In genomic region chr12:116358850-116359761, GRCh38 we compare ENCODE assay signal across 8 cellular contexts.
A peak's percentile ranks its signal among the peaks of the same experiment; 100 is the strongest.
DNase-seq lines count a peak whose midpoint lies in the region; ATAC-seq and TF ChIP-seq lines count a peak whose summit lies in the region.

No MANE protein-coding gene starts in this region.

- DNase-seq in ELR (ENCODE audit: low read depth): peak; percentile 91
- DNase-seq in NCI-H2196 (lab: John Stamatoyannopoulos, UW; ENCODE audit: unreplicated experiment): peak; percentile 90
- peak; percentile 78 for DNase-seq in activated CD4-positive, alpha-beta T cell treated with anti-CD3 and anti-CD28 coated beads, Interleukin-2, amount 10 ng/mL, durations not matched to agents 7 days and 5 days
- peak; percentile 96 for DNase-seq in dedifferentiated amniotic fluid mesenchymal stem cell (ENCODE audit: extremely low spot score)
- peak; percentile 93 to 95 for DNase-seq in left lung
- peak; percentile 33 to 42 for DNase-seq in stimulated activated CD4-positive, alpha-beta T cell treated with anti-CD3 and anti-CD28 coated beads, Interleukin-1b, Interleukin-23, amount 100 ng/mL, for 4 hours (ENCODE audit: low read depth in 2 of 2)

- no peaks in the 10 kb centered on the region for H3K27me3 ChIP-seq in left lung

- peak overlapping the region in 1 of 2 donors; percentile 19 for H3K4me3 ChIP-seq in left lung

- H3K4me1 Mint-ChIP-seq in activated CD4-positive, alpha-beta T cell treated with anti-CD3 and anti-CD28 coated beads, Interleukin-2, amount 10 ng/mL, durations not matched to agents 7 days and 5 days: peaks cover 33% of the 10 kb centered on the region

- H3K36me3 Mint-ChIP-seq in activated CD4-positive, alpha-beta T cell treated with anti-CD3 and anti-CD28 coated beads, Interleukin-2, amount 10 ng/mL, durations not matched to agents 7 days and 5 days (ENCODE audit: low read depth): no peaks in the 10 kb centered on the region

- H3K9me3 ChIP-seq in left lung: no peaks in the 10 kb centered on the region

- no peak for TF ChIP-seq CTCF in left lung (IDR thresholded peaks at IDR 0.05)

- peak overlapping the region; percentile 91 for H3K27ac Mint-ChIP-seq in activated CD4-positive, alpha-beta T cell treated with anti-CD3 and anti-CD28 coated beads, Interleukin-2, amount 10 ng/mL, durations not matched to agents 7 days and 5 days

- intact Hi-C loops in left lung (cut with DNase I): no loop called here

- H3K27ac ChIP-seq in left lung: peak overlapping the region; percentile 77 to 79

- ATAC-seq in HG02870 (IDR thresholded peaks at IDR 0.05; ENCODE audit: unreplicated experiment) (peak; percentile 81), left lung (peak; percentile 97), HG03039 (IDR thresholded peaks at IDR 0.05; ENCODE audit: unreplicated experiment) (no peak)

- POLR2A ChIA-PET in activated CD4-positive, alpha-beta T cell treated with anti-CD3 and anti-CD28 coated beads, Interleukin-2, amount 10 ng/mL, durations not matched to agents 7 days and 5 days (lab: Charles Lee): interaction anchor here (0.6 kb wide), 1 partner anchor 262 kb away, joined by 3 read pairs; no protein-coding TSS in a partner anchor

- peaks cover 0 to 29% of the 10 kb centered on the region in 2 donors for H3K4me1 ChIP-seq in left lung

- H3K36me3 ChIP-seq in left lung: no peaks in the 10 kb centered on the region

- no peaks in the 10 kb centered on the region for H3K9me3 Mint-ChIP-seq in activated CD4-positive, alpha-beta T cell treated with anti-CD3 and anti-CD28 coated beads, Interleukin-2, amount 10 ng/mL, durations not matched to agents 7 days and 5 days

- H3K4me3 Mint-ChIP-seq in activated CD4-positive, alpha-beta T cell treated with anti-CD3 and anti-CD28 coated beads, Interleukin-2, amount 10 ng/mL, durations not matched to agents 7 days and 5 days: peak overlapping the region; percentile 62

- CTCF ChIA-PET in activated CD4-positive, alpha-beta T cell treated with anti-CD3 and anti-CD28 coated beads, Interleukin-2, amount 10 ng/mL, durations not matched to agents 7 days and 5 days (lab: Charles Lee): interaction anchor here (0.6 to 0.9 kb wide), 2 partner anchors 11 to 273 kb away, joined by 3 to 4 read pairs; no protein-coding TSS in a partner anchor

- H3K27me3 Mint-ChIP-seq in activated CD4-positive, alpha-beta T cell treated with anti-CD3 and anti-CD28 coated beads, Interleukin-2, amount 10 ng/mL, durations not matched to agents 7 days and 5 days: no peaks in the 10 kb centered on the region

Comparison
In these comparisons a context has a peak if more than half of its experiments do, and no peak if none do; other contexts are left out.
1. DNase-seq: peak in every context shown above with its lines; median percentile 96 in dedifferentiated amniotic fluid mesenchymal stem cell; 94 in left lung; 91 in ELR; 90 in NCI-H2196; 78 in activated CD4-positive, alpha-beta T cell treated with anti-CD3 and anti-CD28 coated beads, Interleukin-2, amount 10 ng/mL, durations not matched to agents 7 days and 5 days; 38 in stimulated activated CD4-positive, alpha-beta T cell treated with anti-CD3 and anti-CD28 coated beads, Interleukin-1b, Interleukin-23, amount 100 ng/mL, for 4 hours.